8 cellular contexts compared by ENCODE assay signal in genomic region chr3:125357032-125357658, GRCh38. TPM values are rescaled to one million over a fixed set of nuclear protein-coding genes. Genes with fewer than 3 reads are reported as not detected.
DNase-seq lines count a peak whose midpoint lies in the region; ATAC-seq and TF ChIP-seq lines count a peak whose summit lies in the region.

No MANE protein-coding gene starts in this region.

- ATAC-seq in GM21381 (IDR thresholded peaks at IDR 0.05; ENCODE audit: unreplicated experiment) = peak; percentile 63

- intact Hi-C loops in tibial artery (cut with DNase I; ENCODE audit: low total_unique reads) = no loop called here

- no peaks in the 10 kb centered on the region for H3K9me3 Mint-ChIP-seq in activated T-cell treated with anti-CD3 and anti-CD28 coated beads, Interleukin-2, amount 50 U/mL, for 24 hours

- H2BK12ac ChIP-seq in neuronal stem cell (ENCODE audit: low read length) = no peak overlapping the region

- H3K4me3 Mint-ChIP-seq in activated T-cell treated with anti-CD3 and anti-CD28 coated beads, Interleukin-2, amount 50 U/mL, for 24 hours = peak overlapping the region; percentile 77

- no CpG with 5 or more reads among the region's 52 CpGs for WGBS in neuronal stem cell (ENCODE audit: extremely low coverage in 2 of 2, insufficient read length in 2 of 2, insufficient replicate concordance in 1 of 2), 2 donors

- H2AFZ ChIP-seq in neuronal stem cell (ENCODE audit: low read length) = peak overlapping the region; percentile 85

- H3K4me1 ChIP-seq in neuronal stem cell (ENCODE audit: control insufficient read depth in 2 of 2, insufficient read depth in 1 of 2, low read depth in 1 of 2, low read length in 2 of 2) = no peaks in the 10 kb centered on the region
- peaks cover 0 to 53% (median 24%) of the 10 kb centered on the region in 4 donors for H3K4me1 ChIP-seq in tibial artery

- H3K4ac ChIP-seq in neuronal stem cell (ENCODE audit: low read length) = peak overlapping the region; percentile 24

- H3K36me3 ChIP-seq in neuronal stem cell (replicated peaks in 1 of 2; ENCODE audit: control insufficient read depth in 2 of 2, insufficient read depth in 2 of 2, low read length in 2 of 2) (peaks cover 0 to 3% of the 10 kb centered on the region in 2 donors), tibial artery (no peaks in the 10 kb centered on the region)

- H3K4me3 ChIP-seq in fibroblast of pulmonary artery (replicated peaks; ENCODE audit: low read depth, low read length) = peak overlapping the region; percentile 55
- H3K4me3 ChIP-seq in neuronal stem cell (ENCODE audit: low read length in 2 of 2) = peak overlapping the region; percentile 47 to 77
- peak overlapping the region; percentile 61 to 69 for H3K4me3 ChIP-seq in tibial artery

- H2AK5ac ChIP-seq in neuronal stem cell (ENCODE audit: low read depth, low read length) = peak overlapping the region; percentile 94

- H3K27ac Mint-ChIP-seq in activated T-cell treated with anti-CD3 and anti-CD28 coated beads, Interleukin-2, amount 50 U/mL, for 24 hours = peak overlapping the region; percentile 77

- TF ChIP-seq CTCF in fibroblast of pulmonary artery (IDR thresholded peaks at IDR 0.05; ENCODE audit: low read length, missing control alignments) (no peak), tibial artery (IDR thresholded peaks at IDR 0.05) (no peak)

- no peak overlapping the region for H2BK5ac ChIP-seq in neuronal stem cell (ENCODE audit: low read length)

- peaks cover 0 to 13% of the 10 kb centered on the region in 2 donors for H3K9me3 ChIP-seq in neuronal stem cell (replicated peaks in 1 of 2; ENCODE audit: control insufficient read depth in 2 of 2, insufficient read depth in 1 of 2, low read depth in 1 of 2, low read length in 2 of 2)
- H3K9me3 ChIP-seq in tibial artery = no peaks in the 10 kb centered on the region

- H3K36me3 Mint-ChIP-seq in activated T-cell treated with anti-CD3 and anti-CD28 coated beads, Interleukin-2, amount 50 U/mL, for 24 hours (ENCODE audit: low read depth) = peaks cover 2% of the 10 kb centered on the region

- peaks cover 66% of the 10 kb centered on the region for H3K4me1 Mint-ChIP-seq in activated T-cell treated with anti-CD3 and anti-CD28 coated beads, Interleukin-2, amount 50 U/mL, for 24 hours (ENCODE audit: low read depth)

- H4K8ac ChIP-seq in neuronal stem cell (ENCODE audit: low read depth, low read length) = peak overlapping the region; percentile 7

- peaks cover 2% of the 10 kb centered on the region for H3K79me1 ChIP-seq in neuronal stem cell (ENCODE audit: low read depth, low read length)

- H3K27me3 ChIP-seq in neuronal stem cell (ENCODE audit: control insufficient read depth in 3 of 3, insufficient read depth in 3 of 3, low read depth in 1 of 3, low read length in 3 of 3) (no peaks in the 10 kb centered on the region), tibial artery (no peaks in the 10 kb centered on the region)

- H3K23ac ChIP-seq in neuronal stem cell (ENCODE audit: low read depth, low read length, poor library complexity) = peak overlapping the region; percentile 70

- H3K27me3 Mint-ChIP-seq in activated T-cell treated with anti-CD3 and anti-CD28 coated beads, Interleukin-2, amount 50 U/mL, for 24 hours = no peaks in the 10 kb centered on the region

- peak overlapping the region; percentile 48 for H3K4me2 ChIP-seq in neuronal stem cell (ENCODE audit: insufficient read depth, low read length, poor library complexity, severe bottlenecking)

- DNase-seq in CD1c-positive myeloid dendritic cell (ENCODE audit: extremely low spot score) (peak; percentile 52), NCI-H1092 treated with DMSO at 0.1 percent for 48 hours (lab: John Stamatoyannopoulos, UW) (peak; percentile 46), fibroblast of pulmonary artery (ENCODE audit: low read depth) (no peak), neuronal stem cell (ENCODE audit: low spot score) (peak; percentile 36), tibial artery (peak; percentile 62 to 78), COLO668 (lab: John Stamatoyannopoulos, UW; ENCODE audit: unreplicated experiment) (no peak)
- peak; percentile 73 for DNase-seq in activated T-cell treated with anti-CD3 and anti-CD28 coated beads, Interleukin-2, amount 50 U/mL, for 24 hours

- no peak overlapping the region for H4K91ac ChIP-seq in neuronal stem cell (ENCODE audit: low read depth, low read length, poor library complexity)

- H3K9ac ChIP-seq in neuronal stem cell (ENCODE audit: low read depth, low read length, poor library complexity) = peak overlapping the region; percentile 66

- no peak overlapping the region for H3K14ac ChIP-seq in neuronal stem cell (ENCODE audit: low read length)

- H3K27ac ChIP-seq in neuronal stem cell (replicated peaks; ENCODE audit: low read length) (no peak overlapping the region), tibial artery (peak overlapping the region; percentile 83 to 87)

- no peak overlapping the region for H2BK120ac ChIP-seq in neuronal stem cell (ENCODE audit: low read depth, low read length)

- H2BK15ac ChIP-seq in neuronal stem cell (ENCODE audit: low read length) = no peak overlapping the region

- H3K18ac ChIP-seq in neuronal stem cell (ENCODE audit: low read length) = peak overlapping the region; percentile 90

RNA-seq across cellular contexts. Expression of gene ZNF148, which starts 18.0 kb away (rescaled TPM):
- polyA plus RNA-seq in neuronal stem cell (2013, experiment 1 of 2) = 17.2 TPM
- polyA plus RNA-seq in neuronal stem cell (2013, experiment 2 of 2) = 18.2 TPM

Comparison
In these comparisons a context has a peak if more than half of its experiments do, and no peak if none do; other contexts are left out.
1. DNase-seq: peak in CD1c-positive myeloid dendritic cell (single experiment), NCI-H1092 treated with DMSO at 0.1 percent for 48 hours (single experiment), activated T-cell treated with anti-CD3 and anti-CD28 coated beads, Interleukin-2, amount 50 U/mL, for 24 hours (single experiment), neuronal stem cell (single experiment) and tibial artery (2 of 2); none in fibroblast of pulmonary artery (single experiment) and COLO668 (single experiment).
2. Peak in every context shown above with its lines, with median percentiles within 50 percentile points of each other: H3K4me3 ChIP-seq.